Comparison of ENCODE assay signal across 38 cellular contexts in the genomic region with DNA sequence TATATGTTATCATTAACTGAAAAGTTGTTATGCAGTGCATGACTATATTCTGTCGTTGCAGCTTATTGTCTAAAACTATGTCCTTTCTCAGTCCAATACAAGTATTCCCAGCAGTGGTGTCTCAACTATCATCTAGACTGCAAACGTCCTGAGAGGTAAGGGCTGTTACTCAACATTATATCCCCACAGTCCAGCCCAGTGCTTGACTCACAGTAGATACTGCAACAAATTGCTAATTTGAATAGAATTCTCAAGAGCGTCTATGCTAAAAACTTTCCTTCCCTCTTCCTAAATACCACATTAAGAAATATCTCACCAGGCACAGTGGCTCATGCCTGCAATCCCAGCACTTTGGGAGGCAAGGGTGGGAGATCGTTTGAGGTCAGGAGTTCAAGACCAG.
"Had no signal": no experiment of that assay in that cellular context is flagged by ENCODE, and none has a peak within 500 bp of the region (broad histone marks: within the 10 kb centered on the region; RNA-seq: fewer than 3 reads in every experiment).

No MANE protein-coding gene starts in this region.

- H3K27ac ChIP-seq: adrenal gland, ascending aorta, body of pancreas, brain microvascular endothelial cell, breast epithelium, cardiac muscle cell had no signal

- H3K36me3 Mint-ChIP-seq: activated naive CD4-positive, alpha-beta T cell treated with anti-CD3 and anti-CD28 coated beads, Interleukin-2, amount 10 ng/mL, durations not matched to agents 7 days and 5 days; activated naive CD4-positive, alpha-beta T cell treated with anti-CD3 and anti-CD28 coated beads, Interleukin-2, amount 50 U/mL, for 24 hours; activated naive CD4-positive, alpha-beta T cell treated with anti-CD3 and anti-CD28 coated beads, Interleukin-2, amount 50 U/mL, for 72 hours; activated naive CD8-positive, alpha-beta T cell; activated naive CD8-positive, alpha-beta T cell treated with anti-CD3 and anti-CD28 coated beads for 36 hours; activated naive CD8-positive, alpha-beta T cell treated with anti-CD3 and anti-CD28 coated beads, Interleukin-2, amount 10 ng/mL, durations not matched to agents 7 days and 5 days; brain had no signal

- H3K27ac Mint-ChIP-seq: activated naive CD4-positive, alpha-beta T cell treated with anti-CD3 and anti-CD28 coated beads for 36 hours; activated naive CD4-positive, alpha-beta T cell treated with anti-CD3 and anti-CD28 coated beads, Interleukin-2, amount 10 ng/mL, durations not matched to agents 7 days and 5 days; activated naive CD4-positive, alpha-beta T cell treated with anti-CD3 and anti-CD28 coated beads, Interleukin-2, amount 50 U/mL, for 24 hours; activated naive CD8-positive, alpha-beta T cell; activated naive CD8-positive, alpha-beta T cell treated with anti-CD3 and anti-CD28 coated beads for 36 hours; activated naive CD8-positive, alpha-beta T cell treated with anti-CD3 and anti-CD28 coated beads, Interleukin-2, amount 10 ng/mL, durations not matched to agents 7 days and 5 days; activated naive CD8-positive, alpha-beta T cell treated with anti-CD3 and anti-CD28 coated beads, Interleukin-2, amount 50 U/mL, for 24 hours; activated T-cell treated with anti-CD3 and anti-CD28 coated beads, Interleukin-2, amount 50 U/mL, for 24 hours; activated T-cell treated with anti-CD3 and anti-CD28 coated beads, Interleukin-2, amount 50 U/mL, for 72 hours; activated T-helper 1 cell treated with anti-CD3 and anti-CD28 coated beads, Interleukin-12 subunit alpha, Interleukin-12 subunit beta, Interleukin-2, Interleukin-4 antibody, amounts not matched to agents 30 ng/mL and 10 ng/mL and 1 ng/mL, durations not matched to agents 14 hours and 24 hours and 36 hours; activated T-helper 17 cell treated with anti-CD3 and anti-CD28 coated beads, Interleukin-2, amount 50 U/mL, for 72 hours; activated T-helper 2 cell treated with anti-CD3 and anti-CD28 coated beads, Interferon-gamma antibody, Interleukin-2, Interleukin-4, amounts not matched to agents 10 μg/mL and 5 μg/mL and 100 μg/mL, durations not matched to agents 14 hours and 24 hours and 36 hours; brain had no signal

- H3K27me3 ChIP-seq: adrenal gland, ascending aorta, body of pancreas, brain microvascular endothelial cell, breast epithelium, cardiac muscle cell had no signal

- H3K4me1 Mint-ChIP-seq: activated naive CD4-positive, alpha-beta T cell treated with anti-CD3 and anti-CD28 coated beads, Interleukin-2, amount 10 ng/mL, durations not matched to agents 7 days and 5 days; activated naive CD4-positive, alpha-beta T cell treated with anti-CD3 and anti-CD28 coated beads, Interleukin-2, amount 50 U/mL, for 24 hours; activated naive CD8-positive, alpha-beta T cell treated with anti-CD3 and anti-CD28 coated beads for 36 hours; activated naive CD8-positive, alpha-beta T cell treated with anti-CD3 and anti-CD28 coated beads, Interleukin-2, amount 10 ng/mL, durations not matched to agents 7 days and 5 days; activated naive CD8-positive, alpha-beta T cell treated with anti-CD3 and anti-CD28 coated beads, Interleukin-2, amount 50 U/mL, for 24 hours; activated T-helper 17 cell treated with anti-CD3 and anti-CD28 coated beads, Interleukin-2, amount 50 U/mL, for 72 hours; central memory CD8-positive, alpha-beta T cell had no signal

- H3K9me3 ChIP-seq: ascending aorta, body of pancreas, breast epithelium had no signal

- ATAC-seq: activated naive CD4-positive, alpha-beta T cell treated with anti-CD3 and anti-CD28 coated beads, Interleukin-2, amount 50 U/mL, for 72 hours; activated naive CD8-positive, alpha-beta T cell treated with anti-CD3 and anti-CD28 coated beads, Interleukin-2, amount 50 U/mL, for 24 hours; activated T-cell treated with anti-CD3 and anti-CD28 coated beads, Interleukin-2, amount 50 U/mL, for 4 hours; activated T-cell treated with anti-CD3 and anti-CD28 coated beads, Interleukin-2, amount 50 U/mL, for 72 hours; activated T-helper 17 cell treated with anti-CD3 and anti-CD28 coated beads, Interleukin-2, amount 50 U/mL, for 72 hours; body of pancreas had no signal

- DNase-seq: activated effector memory CD4-positive, alpha-beta T cell treated with anti-CD3 and anti-CD28 coated beads, Interleukin-2, amount 50 U/mL, for 16 hours; activated effector memory CD4-positive, alpha-beta T cell treated with Interleukin-2 at 50 U/mL for 16 hours; activated gamma-delta T cell; activated gamma-delta T cell treated with Interleukin-2 at 50 U/mL for 16 hours; activated naive CD4-positive, alpha-beta T cell; activated naive CD4-positive, alpha-beta T cell treated with anti-CD3 and anti-CD28 coated beads for 36 hours; activated naive CD4-positive, alpha-beta T cell treated with anti-CD3 and anti-CD28 coated beads, Interleukin-2, amount 10 ng/mL, durations not matched to agents 7 days and 5 days; activated naive CD4-positive, alpha-beta T cell treated with anti-CD3 and anti-CD28 coated beads, Interleukin-2, amount 50 U/mL, for 16 hours; activated naive CD4-positive, alpha-beta T cell treated with Interleukin-2 at 50 U/mL for 16 hours; activated naive CD8-positive, alpha-beta T cell treated with anti-CD3 and anti-CD28 coated beads for 36 hours; activated naive CD8-positive, alpha-beta T cell treated with anti-CD3 and anti-CD28 coated beads, Interleukin-2, amount 10 ng/mL, durations not matched to agents 7 days and 5 days; activated naive CD8-positive, alpha-beta T cell treated with anti-CD3 and anti-CD28 coated beads, Interleukin-2, amount 50 U/mL, for 24 hours; activated T-cell treated with anti-CD3 and anti-CD28 coated beads, Interleukin-2, amount 50 U/mL, for 1 hour; activated T-cell treated with anti-CD3 and anti-CD28 coated beads, Interleukin-2, amount 50 U/mL, for 24 hours; activated T-cell treated with anti-CD3 and anti-CD28 coated beads, Interleukin-2, amount 50 U/mL, for 4 hours; activated T-cell treated with anti-CD3 and anti-CD28 coated beads, Interleukin-2, amount 50 U/mL, for 48 hours; activated T-cell treated with anti-CD3 and anti-CD28 coated beads, Interleukin-2, amount 50 U/mL, for 72 hours; adrenal gland; amniotic stem cell; amygdala; anterior cingulate cortex; aorta; body of pancreas; brain microvascular endothelial cell; caudate nucleus; central memory CD4-positive, alpha-beta T cell; cerebellar nuclear complex had no signal

- H3K4me3 ChIP-seq: adrenal gland, ascending aorta, body of pancreas, breast epithelium, cardiac muscle cell had no signal

- H3K9me3 Mint-ChIP-seq: activated naive CD4-positive, alpha-beta T cell treated with anti-CD3 and anti-CD28 coated beads, Interleukin-2, amount 10 ng/mL, durations not matched to agents 7 days and 5 days; activated naive CD4-positive, alpha-beta T cell treated with anti-CD3 and anti-CD28 coated beads, Interleukin-2, amount 50 U/mL, for 24 hours; activated naive CD4-positive, alpha-beta T cell treated with anti-CD3 and anti-CD28 coated beads, Interleukin-2, amount 50 U/mL, for 72 hours; activated naive CD8-positive, alpha-beta T cell treated with anti-CD3 and anti-CD28 coated beads, Interleukin-2, amount 10 ng/mL, durations not matched to agents 7 days and 5 days; activated naive CD8-positive, alpha-beta T cell treated with anti-CD3 and anti-CD28 coated beads, Interleukin-2, amount 50 U/mL, for 24 hours; activated T-cell treated with anti-CD3 and anti-CD28 coated beads, Interleukin-2, amount 50 U/mL, for 4 hours; activated T-cell treated with anti-CD3 and anti-CD28 coated beads, Interleukin-2, amount 50 U/mL, for 72 hours; activated T-helper 1 cell treated with anti-CD3 and anti-CD28 coated beads, Interleukin-12 subunit alpha, Interleukin-12 subunit beta, Interleukin-2, Interleukin-4 antibody, amounts not matched to agents 30 ng/mL and 10 ng/mL and 1 ng/mL, durations not matched to agents 14 hours and 24 hours and 36 hours; activated T-helper 17 cell treated with anti-CD3 and anti-CD28 coated beads, Interleukin-2, amount 50 U/mL, for 72 hours; activated T-helper 2 cell treated with anti-CD3 and anti-CD28 coated beads, Interferon-gamma antibody, Interleukin-2, Interleukin-4, amounts not matched to agents 10 μg/mL and 5 μg/mL and 100 μg/mL, durations not matched to agents 14 hours and 24 hours and 36 hours had no signal

- H3K4me3 Mint-ChIP-seq: activated naive CD4-positive, alpha-beta T cell treated with anti-CD3 and anti-CD28 coated beads for 36 hours; activated naive CD4-positive, alpha-beta T cell treated with anti-CD3 and anti-CD28 coated beads, Interleukin-2, amount 10 ng/mL, durations not matched to agents 7 days and 5 days; activated naive CD4-positive, alpha-beta T cell treated with anti-CD3 and anti-CD28 coated beads, Interleukin-2, amount 50 U/mL, for 24 hours; activated naive CD8-positive, alpha-beta T cell; activated naive CD8-positive, alpha-beta T cell treated with anti-CD3 and anti-CD28 coated beads for 36 hours; activated naive CD8-positive, alpha-beta T cell treated with anti-CD3 and anti-CD28 coated beads, Interleukin-2, amount 10 ng/mL, durations not matched to agents 7 days and 5 days; activated naive CD8-positive, alpha-beta T cell treated with anti-CD3 and anti-CD28 coated beads, Interleukin-2, amount 50 U/mL, for 24 hours; activated T-cell treated with anti-CD3 and anti-CD28 coated beads, Interleukin-2, amount 50 U/mL, for 24 hours; activated T-cell treated with anti-CD3 and anti-CD28 coated beads, Interleukin-2, amount 50 U/mL, for 4 hours; activated T-cell treated with anti-CD3 and anti-CD28 coated beads, Interleukin-2, amount 50 U/mL, for 72 hours; activated T-helper 1 cell treated with anti-CD3 and anti-CD28 coated beads, Interleukin-12 subunit alpha, Interleukin-12 subunit beta, Interleukin-2, Interleukin-4 antibody, amounts not matched to agents 30 ng/mL and 10 ng/mL and 1 ng/mL, durations not matched to agents 14 hours and 24 hours and 36 hours; activated T-helper 17 cell treated with anti-CD3 and anti-CD28 coated beads, Interleukin-2, amount 50 U/mL, for 72 hours; brain; central memory CD8-positive, alpha-beta T cell had no signal

- H3K36me3 ChIP-seq: adrenal gland, ascending aorta, brain microvascular endothelial cell, breast epithelium, cardiac muscle cell had no signal

- H3K27me3 Mint-ChIP-seq: activated naive CD4-positive, alpha-beta T cell treated with anti-CD3 and anti-CD28 coated beads, Interleukin-2, amount 10 ng/mL, durations not matched to agents 7 days and 5 days; activated naive CD4-positive, alpha-beta T cell treated with anti-CD3 and anti-CD28 coated beads, Interleukin-2, amount 50 U/mL, for 24 hours; activated naive CD8-positive, alpha-beta T cell treated with anti-CD3 and anti-CD28 coated beads for 36 hours; activated naive CD8-positive, alpha-beta T cell treated with anti-CD3 and anti-CD28 coated beads, Interleukin-2, amount 50 U/mL, for 24 hours; activated T-cell treated with anti-CD3 and anti-CD28 coated beads, Interleukin-2, amount 50 U/mL, for 24 hours; activated T-helper 17 cell treated with anti-CD3 and anti-CD28 coated beads, Interleukin-2, amount 50 U/mL, for 72 hours; brain; central memory CD8-positive, alpha-beta T cell had no signal

- H3K4me1 ChIP-seq: adrenal gland, ascending aorta, breast epithelium had no signal
